20 cellular contexts compared by ENCODE assay signal in the genomic region with DNA sequence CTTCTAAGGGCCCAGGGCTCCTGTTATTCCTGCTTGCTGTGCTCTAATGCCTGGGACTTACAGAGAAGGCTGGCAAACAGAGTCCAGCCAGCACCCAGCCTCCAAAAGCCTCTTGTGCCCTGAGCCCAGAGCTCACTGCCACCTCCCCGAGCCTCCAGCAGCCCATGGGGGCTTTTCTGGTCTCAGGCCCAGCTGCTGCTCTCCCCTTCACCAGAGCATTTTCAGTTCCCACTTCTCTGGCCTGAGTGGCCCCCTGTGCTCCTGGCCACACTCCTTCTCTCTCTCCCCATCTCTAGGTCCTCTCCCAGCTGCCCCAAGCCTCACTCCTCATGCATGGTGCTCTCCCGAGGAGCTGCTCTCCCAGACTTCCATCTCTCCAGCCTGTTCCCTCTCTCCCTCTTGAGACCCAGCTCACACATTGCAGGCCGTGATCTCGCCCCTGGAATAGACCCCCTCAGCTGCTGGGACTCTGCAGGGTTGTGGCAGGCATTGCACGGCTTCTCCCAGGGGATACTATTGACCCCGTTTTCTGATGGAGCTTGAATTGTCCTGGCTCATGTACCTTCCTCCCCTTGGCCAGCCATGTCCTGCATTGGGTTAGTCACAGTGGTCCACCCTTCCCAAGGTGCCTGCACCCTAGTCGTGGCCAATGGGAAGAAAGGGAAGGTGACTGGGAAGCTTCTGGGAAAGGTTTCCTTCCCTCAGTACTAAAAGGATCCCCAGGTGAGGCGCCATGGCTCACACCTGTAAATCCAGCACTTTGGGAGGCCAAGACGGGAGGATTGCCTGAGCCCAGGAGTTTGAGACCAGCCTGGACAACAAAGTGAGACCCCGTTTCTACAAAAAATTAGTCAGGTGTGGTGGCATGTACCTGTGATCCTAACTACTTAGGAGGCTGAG. TPM values are rescaled to one million over a fixed set of nuclear protein-coding genes. Genes with fewer than 3 reads are reported as not detected.
DNase-seq lines count a peak whose midpoint lies in the region; ATAC-seq and TF ChIP-seq lines count a peak whose summit lies in the region.
"Had no signal": no experiment of that assay in that cellular context is flagged by ENCODE, and none has a peak within 500 bp of the region (broad histone marks: within the 10 kb centered on the region; RNA-seq: fewer than 3 reads in every experiment).

No MANE protein-coding gene starts in this region.

- TF ChIP-seq CTCF in cardiac muscle cell (IDR thresholded peaks at IDR 0.05; ENCODE audit: low read depth, low read length) = no peak

- H3K9me3 ChIP-seq in cardiac muscle cell (ENCODE audit: low read depth) (no peaks in the 10 kb centered on the region), right cardiac atrium (ENCODE audit: control insufficient read depth, low read length) (no peaks in the 10 kb centered on the region)
- H3K9me3 ChIP-seq: esophagus squamous epithelium, psoas muscle, vagina had no signal

- H3K4me3 ChIP-seq in cardiac muscle cell (no peak overlapping the region), right cardiac atrium (ENCODE audit: low read length) (no peak overlapping the region)
- H3K4me3 ChIP-seq: esophagus squamous epithelium, lung, psoas muscle, vagina had no signal

- intact Hi-C loops in right cardiac atrium (cut with DNase I) = no loop called here

- peak overlapping the region; percentile 8 to 12 for H3K4me3 Mint-ChIP-seq in stimulated activated naive B cell treated with anti-CD40 and anti-IgM and Interleukin-4, amounts not matched to agents 10 μg/mL and 1 μg/mL and 100 μg/mL, for 72 hours
- H3K4me3 Mint-ChIP-seq: activated CD4-positive, alpha-beta T cell treated with anti-CD3 and anti-CD28 coated beads, Interleukin-2, amount 10 ng/mL, durations not matched to agents 24 days and 14 days; CD4-positive, alpha-beta memory T cell; nephron had no signal

- H3K27ac Mint-ChIP-seq in stimulated activated naive B cell treated with anti-CD40 and anti-IgM and Interleukin-4, amounts not matched to agents 10 μg/mL and 1 μg/mL and 100 μg/mL, for 72 hours = peak overlapping the region; percentile 33
- H3K27ac Mint-ChIP-seq: activated CD4-positive, alpha-beta T cell treated with anti-CD3 and anti-CD28 coated beads, Interleukin-2, amount 10 ng/mL, durations not matched to agents 24 days and 14 days; CD4-positive, alpha-beta memory T cell had no signal

- peaks cover 14 to 19% of the 10 kb centered on the region in 2 donors for H3K36me3 Mint-ChIP-seq in stimulated activated naive B cell treated with anti-CD40 and anti-IgM and Interleukin-4, amounts not matched to agents 10 μg/mL and 1 μg/mL and 100 μg/mL, for 72 hours

- no peaks in the 10 kb centered on the region for H3K36me3 ChIP-seq in cardiac muscle cell
- H3K36me3 ChIP-seq: vagina had no signal

- DNase-seq in cardiac muscle cell (ENCODE audit: low read depth in 1 of 2, low spot score in 1 of 2) (no peak), right cardiac atrium (no peak), ecto neural progenitor cell (ENCODE audit: low spot score) (peak; percentile 24), putamen (ENCODE audit: low spot score) (no peak)
- DNase-seq in stimulated activated naive B cell treated with anti-CD40 and anti-IgM and Interleukin-4, amounts not matched to agents 10 μg/mL and 1 μg/mL and 100 μg/mL, for 72 hours = no peak
- DNase-seq: activated CD4-positive, alpha-beta T cell treated with anti-CD3 and anti-CD28 coated beads, Interleukin-2, amount 10 ng/mL, durations not matched to agents 24 days and 14 days; CD4-positive, alpha-beta memory T cell; effector CD4-positive, alpha-beta T cell; esophagus squamous epithelium; KBM-7; NCI-H2107; NCI-H748 treated with DMSO at 0.1 percent for 48 hours; psoas muscle had no signal

- whole genome bisulfite sequencing in right cardiac atrium = 82% methylated on average over 10 of the region's 10 CpGs

- H3K27me3 ChIP-seq in cardiac muscle cell (no peaks in the 10 kb centered on the region), right cardiac atrium (ENCODE audit: control insufficient read depth, insufficient read depth) (no peaks in the 10 kb centered on the region)
- H3K27me3 ChIP-seq: esophagus squamous epithelium, vagina had no signal

- no peaks in the 10 kb centered on the region for H3K27me3 Mint-ChIP-seq in stimulated activated naive B cell treated with anti-CD40 and anti-IgM and Interleukin-4, amounts not matched to agents 10 μg/mL and 1 μg/mL and 100 μg/mL, for 72 hours
- H3K27me3 Mint-ChIP-seq: activated CD4-positive, alpha-beta T cell treated with anti-CD3 and anti-CD28 coated beads, Interleukin-2, amount 10 ng/mL, durations not matched to agents 24 days and 14 days had no signal

- peaks cover 51 to 60% of the 10 kb centered on the region in 2 donors for H3K4me1 Mint-ChIP-seq in stimulated activated naive B cell treated with anti-CD40 and anti-IgM and Interleukin-4, amounts not matched to agents 10 μg/mL and 1 μg/mL and 100 μg/mL, for 72 hours

- H3K4me1 ChIP-seq in cardiac muscle cell (ENCODE audit: low read depth) (peaks cover 39% of the 10 kb centered on the region), right cardiac atrium (ENCODE audit: control insufficient read depth, insufficient read depth, low read length) (peaks cover 16% of the 10 kb centered on the region)

- H3K9me3 Mint-ChIP-seq in stimulated activated naive B cell treated with anti-CD40 and anti-IgM and Interleukin-4, amounts not matched to agents 10 μg/mL and 1 μg/mL and 100 μg/mL, for 72 hours = peaks cover 0 to 9% of the 10 kb centered on the region in 2 donors
- H3K9me3 Mint-ChIP-seq: activated CD4-positive, alpha-beta T cell treated with anti-CD3 and anti-CD28 coated beads, Interleukin-2, amount 10 ng/mL, durations not matched to agents 24 days and 14 days had no signal

- ATAC-seq in right cardiac atrium = no peak
- ATAC-seq in HG03354 (IDR thresholded peaks at IDR 0.05; ENCODE audit: poor library complexity, severe bottlenecking, unreplicated experiment) = peak; percentile 32
- peak; percentile 29 to 30 for ATAC-seq in stimulated activated naive B cell treated with anti-CD40 and anti-IgM and Interleukin-4, amounts not matched to agents 10 μg/mL and 1 μg/mL and 100 μg/mL, for 72 hours (replicated peaks)
- ATAC-seq in GM18858 (IDR thresholded peaks at IDR 0.05; ENCODE audit: unreplicated experiment) = no peak
- no peak for ATAC-seq in GM18873 (IDR thresholded peaks at IDR 0.05; ENCODE audit: low FRiP score, unreplicated experiment)
- ATAC-seq: psoas muscle had no signal

- H3K27ac ChIP-seq in cardiac muscle cell = peak overlapping the region; percentile 84
- H3K27ac ChIP-seq in right cardiac atrium (ENCODE audit: low read length) = no peak overlapping the region
- H3K27ac ChIP-seq: esophagus squamous epithelium, HL-60, psoas muscle, vagina had no signal

RNA-seq across cellular contexts. Expression of gene RASSF4, which starts 9.0 kb away (rescaled TPM):
- 53.2 and 63.6 TPM in 2 replicates for total RNA-seq in cardiac muscle cell
- 70.7 and 102 TPM in 2 replicates for polyA plus RNA-seq in cardiac muscle cell
- total RNA-seq in right cardiac atrium = 10 to 100 TPM; 57.9 to 92.1 (median 76.3) TPM
- polyA plus RNA-seq in right cardiac atrium = 45.4 TPM

RNA-seq across cellular contexts. Expression of gene DEPP1, which starts 28.0 kb away (rescaled TPM):
- total RNA-seq in cardiac muscle cell = 34.0 and 39.3 TPM in 2 replicates
- polyA plus RNA-seq in cardiac muscle cell = 32.3 and 38.3 TPM in 2 replicates
- total RNA-seq in right cardiac atrium = 10 to 100 TPM; 18.8 to 43.8 (median 23.8) TPM
- 32.5 TPM for polyA plus RNA-seq in right cardiac atrium
- total RNA-seq: CD4-positive, alpha-beta memory T cell had no signal
- polyA plus RNA-seq: CD4-positive, alpha-beta memory T cell had no signal

RNA-seq across cellular contexts. Expression of gene TMEM72, which starts 39.4 kb away (rescaled TPM):
- total RNA-seq in cardiac muscle cell (1.3 and 2.3 TPM in 2 replicates), right cardiac atrium (under 1 TPM in 3 of 4 donors, not detected in 1; 0.23 to 0.71 (median 0.29) TPM)
- polyA plus RNA-seq in cardiac muscle cell (1.2 and 2.3 TPM in 2 replicates), right cardiac atrium (0.14 TPM)
- total RNA-seq: activated CD4-positive, alpha-beta T cell treated with anti-CD3 and anti-CD28 coated beads, Interleukin-2, amount 10 ng/mL, durations not matched to agents 24 days and 14 days; CD4-positive, alpha-beta memory T cell; esophagus squamous epithelium; psoas muscle; vagina had no signal
- polyA plus RNA-seq: CD4-positive, alpha-beta memory T cell; psoas muscle had no signal

RNA-seq across cellular contexts. Expression of gene ZNF22, which starts 50.1 kb away (rescaled TPM):
- total RNA-seq in cardiac muscle cell (18.4 and 22.1 TPM in 2 replicates), right cardiac atrium (10 to 100 TPM; 15.4 to 20.7 (median 19.2) TPM)
- polyA plus RNA-seq in cardiac muscle cell (31.3 and 48.1 TPM in 2 replicates), right cardiac atrium (14.8 TPM)

Comparison
In these comparisons a context has a peak if more than half of its experiments do, and no peak if none do; other contexts are left out.
1. ATAC-seq: peak in HG03354 (single experiment) and stimulated activated naive B cell treated with anti-CD40 and anti-IgM and Interleukin-4, amounts not matched to agents 10 μg/mL and 1 μg/mL and 100 μg/mL, for 72 hours (2 of 2); none in right cardiac atrium (0 of 2), GM18858 (single experiment) and GM18873 (single experiment).